In the genomic region with DNA sequence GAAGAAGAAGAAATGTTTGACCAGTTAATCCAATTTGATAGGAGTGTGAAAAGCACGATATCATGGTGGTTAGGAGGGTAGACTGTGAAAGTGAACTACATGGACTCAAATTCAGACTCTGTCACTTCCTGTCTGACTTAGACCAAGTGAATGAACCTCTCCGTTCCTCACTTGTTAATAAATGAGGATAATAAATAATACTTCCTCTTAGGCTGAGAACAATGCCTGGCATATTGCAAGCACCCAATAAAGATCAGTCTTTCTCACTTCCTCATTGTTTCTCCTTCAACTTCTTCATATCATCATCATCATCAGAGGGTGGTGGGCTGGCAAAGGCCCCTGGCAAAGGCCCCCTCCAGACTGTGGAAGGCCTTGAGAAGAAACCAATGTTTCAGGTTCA, we compare ENCODE assay signal across 27 cellular contexts.
A peak's percentile ranks its signal among the peaks of the same experiment; 100 is the strongest.
DNase-seq lines count a peak whose midpoint lies in the region; ATAC-seq, FAIRE-seq and TF ChIP-seq lines count a peak whose summit lies in the region.
"Had no signal": no experiment of that assay in that cellular context is flagged by ENCODE, and none has a peak within 500 bp of the region (broad histone marks: within the 10 kb centered on the region; RNA-seq: fewer than 3 reads in every experiment).

No MANE protein-coding gene starts in this region.

- H3K4me3 Mint-ChIP-seq in osteocyte (ENCODE audit: unreplicated experiment) (no peak overlapping the region), mesothelial cell of epicardium (no peak overlapping the region)
- H3K4me3 Mint-ChIP-seq: activated T-helper 17 cell treated with anti-CD3 and anti-CD28 coated beads, Interleukin-2, amount 50 U/mL, for 72 hours; stimulated activated effector memory CD8-positive, alpha-beta T cell treated with anti-CD3 and anti-CD28 coated beads, Interleukin-12 subunit alpha, Interleukin-12 subunit beta, amount 100 ng/mL, for 72 hours had no signal

- FAIRE-seq in GM18507 (lab: Jason Lieb, UNC), result peak; percentile 24
- FAIRE-seq: G401.6, H54, HTR-8/SVneo had no signal

- H3K36me3 Mint-ChIP-seq in osteocyte (ENCODE audit: unreplicated experiment) (peaks cover 10% of the 10 kb centered on the region), mesothelial cell of epicardium (peaks cover 22% of the 10 kb centered on the region)

- no peak overlapping the region for H3K4me3 ChIP-seq in NB4 (ENCODE audit: low read depth, low read length)
- H3K4me3 ChIP-seq: ascending aorta had no signal

- H3K27ac Mint-ChIP-seq in osteocyte (ENCODE audit: unreplicated experiment) (peak overlapping the region; percentile 50), mesothelial cell of epicardium (no peak overlapping the region)
- H3K27ac Mint-ChIP-seq: activated naive CD4-positive, alpha-beta T cell treated with anti-CD3 and anti-CD28 coated beads, Interleukin-2, amount 50 U/mL, for 72 hours; activated T-helper 17 cell treated with anti-CD3 and anti-CD28 coated beads, Interleukin-2, amount 50 U/mL, for 72 hours; stimulated activated effector memory CD8-positive, alpha-beta T cell treated with anti-CD3 and anti-CD28 coated beads, Interleukin-12 subunit alpha, Interleukin-12 subunit beta, amount 100 ng/mL, for 72 hours had no signal

- no peak for TF ChIP-seq CTCF in NB4 (IDR thresholded peaks at IDR 0.05; ENCODE audit: low read depth, low read length)
- TF ChIP-seq CTCF in osteocyte (IDR thresholded peaks at IDR 0.05), result no peak
- no peak for TF ChIP-seq CTCF in mesothelial cell of epicardium (IDR thresholded peaks at IDR 0.05; ENCODE audit: unreplicated experiment)

- H3K4me1 Mint-ChIP-seq in osteocyte (ENCODE audit: unreplicated experiment), result peaks cover 20% of the 10 kb centered on the region
- peaks cover 12% of the 10 kb centered on the region for H3K4me1 Mint-ChIP-seq in mesothelial cell of epicardium

- DNase-seq in GM18507 (ENCODE audit: extremely low spot score, insufficient read length, low read depth) (no peak), NB4 (ENCODE audit: low read depth) (peak; percentile 50), dermis blood vessel endothelial cell (peak; percentile 34), osteocyte (ENCODE audit: extremely low spot score, unreplicated experiment) (no peak), mesothelial cell of epicardium (ENCODE audit: low spot score in 2 of 2, unreplicated experiment in 2 of 2) (no peak), caudate nucleus (lab: John Stamatoyannopoulos, UW) (no peak)
- DNase-seq: activated CD4-positive, alpha-beta T cell treated with anti-CD3 and anti-CD28 coated beads, Interleukin-2, amount 50 U/mL, for 48 hours; activated CD8-positive, alpha-beta memory T cell treated with anti-CD3 and anti-CD28 coated beads, Interleukin-2, amount 50 U/mL, for 4 hours; DMS 273 treated with DMSO at 0.1 percent for 48 hours; glutamatergic neuron; kidney glomerular epithelial cell; NCI-H1092; NCI-H187; NCI-H69; occipital lobe; OCI-M1; stimulated activated CD4-positive, alpha-beta T cell treated with anti-CD3 and anti-CD28 coated beads, Interleukin-1b, Interleukin-23, amount 100 ng/mL, for 48 hours; T-helper 9 cell had no signal

- TF ChIP-seq POLR2A in NB4 (IDR thresholded peaks at IDR 0.05; ENCODE audit: extremely low read depth, insufficient read length), result no peak

- H3K27ac ChIP-seq in caudate nucleus (ENCODE audit: low read depth, low read length), result no peak overlapping the region
- H3K27ac ChIP-seq: ascending aorta, C4-2B had no signal

- H3K27me3 Mint-ChIP-seq in osteocyte (ENCODE audit: unreplicated experiment) (no peaks in the 10 kb centered on the region), mesothelial cell of epicardium (ENCODE audit: low read depth) (no peaks in the 10 kb centered on the region)
- H3K27me3 Mint-ChIP-seq: activated T-helper 17 cell treated with anti-CD3 and anti-CD28 coated beads, Interleukin-2, amount 50 U/mL, for 72 hours had no signal

- ATAC-seq in HG03196 (IDR thresholded peaks at IDR 0.05; ENCODE audit: unreplicated experiment), result no peak
- ATAC-seq: activated naive CD4-positive, alpha-beta T cell treated with anti-CD3 and anti-CD28 coated beads, Interleukin-2, amount 50 U/mL, for 72 hours; activated T-helper 17 cell treated with anti-CD3 and anti-CD28 coated beads, Interleukin-2, amount 50 U/mL, for 72 hours; stimulated activated effector memory CD8-positive, alpha-beta T cell treated with anti-CD3 and anti-CD28 coated beads, Interleukin-12 subunit alpha, Interleukin-12 subunit beta, amount 100 ng/mL, for 72 hours had no signal

- H3K9me3 Mint-ChIP-seq in osteocyte (ENCODE audit: unreplicated experiment) (no peaks in the 10 kb centered on the region), mesothelial cell of epicardium (no peaks in the 10 kb centered on the region)
- H3K9me3 Mint-ChIP-seq: activated naive CD4-positive, alpha-beta T cell treated with anti-CD3 and anti-CD28 coated beads, Interleukin-2, amount 50 U/mL, for 72 hours; activated T-helper 17 cell treated with anti-CD3 and anti-CD28 coated beads, Interleukin-2, amount 50 U/mL, for 72 hours; stimulated activated effector memory CD8-positive, alpha-beta T cell treated with anti-CD3 and anti-CD28 coated beads, Interleukin-12 subunit alpha, Interleukin-12 subunit beta, amount 100 ng/mL, for 72 hours had no signal

Comparison
In these comparisons a context has a peak if more than half of its experiments do, and no peak if none do; other contexts are left out.
1. DNase-seq: peak in NB4 (single experiment) and dermis blood vessel endothelial cell (single experiment); none in GM18507 (single experiment), osteocyte (single experiment), mesothelial cell of epicardium (0 of 2) and caudate nucleus (0 of 61).